In genomic region chr4:17599826-17600225, GRCh38 we compare ENCODE assay signal across 30 cellular contexts.
"Had no signal": no experiment of that assay in that cellular context is flagged by ENCODE, and none has a peak within 500 bp of the region (broad histone marks: within the 10 kb centered on the region; RNA-seq: fewer than 3 reads in every experiment).

No MANE protein-coding gene starts in this region.

- H3K4me3 Mint-ChIP-seq: activated CD8-positive, alpha-beta T cell treated with anti-CD3 and anti-CD28 coated beads, Interleukin-2, amount 10 ng/mL, durations not matched to agents 7 days and 5 days; activated naive CD4-positive, alpha-beta T cell treated with anti-CD3 and anti-CD28 coated beads, Interleukin-2, amount 50 U/mL, for 24 hours; central memory CD8-positive, alpha-beta T cell; T-helper 1 cell treated with Interleukin-12 subunit alpha and Interleukin-12 subunit beta and Interleukin-4 antibody, amounts not matched to agents 30 μg/mL and 1 μg/mL, for 36 hours; WTC11 had no signal

- H3K4me1 Mint-ChIP-seq: activated naive CD4-positive, alpha-beta T cell treated with anti-CD3 and anti-CD28 coated beads, Interleukin-2, amount 50 U/mL, for 24 hours; central memory CD8-positive, alpha-beta T cell; WTC11 had no signal

- H3K9me3 ChIP-seq: ascending aorta, body of pancreas, Peyer's patch, SJCRH30, SK-N-SH had no signal

- H3K4me3 ChIP-seq: ascending aorta, body of pancreas, Peyer's patch, SJCRH30 had no signal

- H3K27me3 Mint-ChIP-seq: activated naive CD4-positive, alpha-beta T cell treated with anti-CD3 and anti-CD28 coated beads, Interleukin-2, amount 50 U/mL, for 24 hours; central memory CD8-positive, alpha-beta T cell had no signal

- DNase-seq: activated CD4-positive, alpha-beta T cell treated with anti-CD3 and anti-CD28 coated beads for 48 hours; activated CD4-positive, alpha-beta T cell treated with anti-CD3 and anti-CD28 coated beads, Interleukin-2, amount 50 U/mL, for 4 hours; activated CD4-positive, CD25-positive, alpha-beta regulatory T cell treated with anti-CD3 and anti-CD28 coated beads, Interleukin-2, amount 50 U/mL, for 72 hours; activated CD8-positive, alpha-beta memory T cell treated with anti-CD3 and anti-CD28 coated beads, Interleukin-2, amount 50 U/mL, for 48 hours; activated CD8-positive, alpha-beta T cell treated with anti-CD3 and anti-CD28 coated beads, Interleukin-2, amount 10 ng/mL, durations not matched to agents 7 days and 5 days; activated effector memory CD4-positive, alpha-beta T cell treated with Interleukin-2 at 50 U/mL for 16 hours; activated naive CD4-positive, alpha-beta T cell; activated T-cell treated with anti-CD3 and anti-CD28 coated beads, Interleukin-2, amount 50 U/mL, for 1 hour; amniotic stem cell; body of pancreas; KBM-7; NCI-H1048; NCI-H146; NCI-H187 treated with DMSO at 0.1 percent for 48 hours; NCI-H2081 treated with DMSO at 0.1 percent for 48 hours; NCI-H2227 treated with DMSO at 0.1 percent for 48 hours; NCI-H446 treated with DMSO at 0.1 percent for 48 hours; NCI-H524 treated with DMSO at 0.1 percent for 48 hours; NCI-H774; OCI-M1; Peyer's patch; Right ventricle myocardium superior; SJCRH30; SK-N-SH; T-helper 9 cell had no signal

- H3K27ac Mint-ChIP-seq: activated CD8-positive, alpha-beta T cell treated with anti-CD3 and anti-CD28 coated beads, Interleukin-2, amount 10 ng/mL, durations not matched to agents 7 days and 5 days; activated naive CD4-positive, alpha-beta T cell treated with anti-CD3 and anti-CD28 coated beads, Interleukin-2, amount 50 U/mL, for 24 hours; T-helper 1 cell treated with Interleukin-12 subunit alpha and Interleukin-12 subunit beta and Interleukin-4 antibody, amounts not matched to agents 30 μg/mL and 1 μg/mL, for 36 hours; WTC11 had no signal

- ATAC-seq: activated CD8-positive, alpha-beta T cell treated with anti-CD3 and anti-CD28 coated beads, Interleukin-2, amount 10 ng/mL, durations not matched to agents 7 days and 5 days; body of pancreas; WTC11 had no signal
